8 cellular contexts compared by ENCODE assay signal in the genomic region with DNA sequence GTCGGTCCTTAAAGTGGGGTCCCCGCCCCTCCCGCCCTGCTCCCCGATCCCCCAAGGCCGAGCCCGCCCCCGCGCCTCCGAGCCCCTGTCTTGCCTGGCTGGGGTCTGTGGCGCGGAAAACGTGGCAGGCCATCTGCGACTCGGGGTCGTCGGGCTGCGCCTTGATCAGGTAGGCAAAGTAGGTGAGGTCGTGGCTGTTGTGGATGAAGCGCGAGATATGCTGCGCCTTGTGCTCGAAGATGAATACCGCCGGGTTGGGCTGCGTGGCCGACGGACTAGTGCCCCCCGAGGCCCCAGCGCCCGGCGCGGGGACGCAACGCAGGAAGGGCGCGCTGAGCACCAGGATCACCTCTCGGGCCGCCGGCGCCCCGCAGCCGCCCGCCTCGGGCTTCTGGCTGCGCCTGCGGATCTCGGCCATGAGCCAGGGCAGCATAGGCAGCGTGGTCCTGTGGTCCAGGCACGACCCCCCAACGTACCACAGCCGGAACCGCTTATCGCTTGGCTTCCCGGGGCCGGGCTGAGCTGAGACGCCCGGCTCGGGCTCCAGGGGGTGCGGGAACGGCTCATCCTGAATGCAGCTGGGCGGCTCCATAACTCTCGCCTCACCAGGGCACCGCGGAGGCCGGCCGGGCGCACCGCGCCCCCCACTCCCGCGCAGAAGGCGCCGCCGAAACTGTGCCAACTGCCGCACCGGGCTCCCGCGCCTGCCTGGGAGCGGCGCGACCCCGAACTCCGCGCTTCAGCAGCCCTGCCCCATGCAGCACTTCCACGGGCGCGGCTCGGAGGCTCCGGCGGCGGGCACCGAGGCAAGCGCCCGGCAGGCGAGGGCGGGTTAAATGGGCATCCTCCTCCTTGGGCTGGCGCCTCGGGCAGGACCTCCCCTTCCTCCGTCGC. TPM values are rescaled to one million over a fixed set of nuclear protein-coding genes. Genes with fewer than 3 reads are reported as not detected.
DNase-seq lines count a peak whose midpoint lies in the region; ATAC-seq and TF ChIP-seq lines count a peak whose summit lies in the region.

No MANE protein-coding gene starts in this region.

- TF ChIP-seq CTCF in GM10266 (IDR thresholded peaks at IDR 0.05; ENCODE audit: control insufficient read depth, insufficient read depth, low read depth, missing control alignments): no peak
- no peak for TF ChIP-seq CTCF in WERI-Rb-1 (IDR thresholded peaks at IDR 0.05; ENCODE audit: low read depth, low read length)
- no peak for TF ChIP-seq CTCF in testis (IDR thresholded peaks at IDR 0.05)

- H3K4me1 ChIP-seq in ectodermal cell (ENCODE audit: control insufficient read depth, insufficient read depth, low read length) (peaks cover 8% of the 10 kb centered on the region), mesendoderm (ENCODE audit: control insufficient read depth, low read depth, low read length) (no peaks in the 10 kb centered on the region), testis (no peaks in the 10 kb centered on the region)

- ATAC-seq in GM21717 (IDR thresholded peaks at IDR 0.05; ENCODE audit: unreplicated experiment): peak; percentile 24

- H3K9me3 ChIP-seq in WERI-Rb-1 (ENCODE audit: severe bottlenecking) (no peaks in the 10 kb centered on the region), ectodermal cell (ENCODE audit: control insufficient read depth, low read length) (no peaks in the 10 kb centered on the region), testis (no peaks in the 10 kb centered on the region)

- WGBS in ectodermal cell, 2 experiments: 0% methylated on average over 100 of the region's 100 CpGs
- no CpG with 5 or more reads among the region's 100 CpGs for WGBS in mesendoderm (ENCODE audit: extremely low coverage, insufficient coverage, low lambda C conversion rate)
- WGBS in testis, 2 donors: 0% methylated on average over 89 of the region's 100 CpGs; no CpG with 5 or more reads in 1 of the 2 donors

- H3K36me3 ChIP-seq in WERI-Rb-1: no peaks in the 10 kb centered on the region
- no peaks in the 10 kb centered on the region for H3K36me3 ChIP-seq in ectodermal cell (ENCODE audit: control insufficient read depth, insufficient read depth, low read length)
- no peaks in the 10 kb centered on the region for H3K36me3 ChIP-seq in mesendoderm (ENCODE audit: control insufficient read depth, insufficient read depth, low read length)
- no peaks in the 10 kb centered on the region for H3K36me3 ChIP-seq in testis (ENCODE audit: low read depth, missing control alignments)

- peak overlapping the region; percentile 65 for H3K4me2 ChIP-seq in mesendoderm (ENCODE audit: low read length)

- H3K27ac ChIP-seq in WERI-Rb-1 (peak overlapping the region; percentile 68), ectodermal cell (ENCODE audit: insufficient read depth, low read depth, low read length, poor library complexity, severe bottlenecking) (no peak overlapping the region), mesendoderm (ENCODE audit: low read depth, low read length) (peak overlapping the region; percentile 88), testis (peak overlapping the region; percentile 82 to 83)

- peak overlapping the region; percentile 22 for H3K4ac ChIP-seq in mesendoderm (ENCODE audit: low read depth, low read length)

- H2BK120ac ChIP-seq in mesendoderm (ENCODE audit: low read depth, low read length): no peak overlapping the region

- DNase-seq in GM10266 (ENCODE audit: extremely low spot score): peak; percentile 41
- DNase-seq in HuH-7.5 (ENCODE audit: low spot score): peak; percentile 28
- peak; percentile 12 for DNase-seq in WERI-Rb-1
- DNase-seq in mesendoderm: peak; percentile 59
- DNase-seq in testis: peak; percentile 34
- no peak for DNase-seq in COLO829 (ENCODE audit: low spot score)

- peak overlapping the region; percentile 74 for H3K4me3 ChIP-seq in WERI-Rb-1 (ENCODE audit: low read depth, low read length)
- peak overlapping the region; percentile 83 for H3K4me3 ChIP-seq in ectodermal cell (ENCODE audit: insufficient read depth, low read depth, low read length)
- peak overlapping the region; percentile 23 for H3K4me3 ChIP-seq in mesendoderm (ENCODE audit: low read length)
- H3K4me3 ChIP-seq in testis: peak overlapping the region; percentile 81 to 92

- H3K79me1 ChIP-seq in mesendoderm (ENCODE audit: low read length): peaks cover 2% of the 10 kb centered on the region

- no peak for TF ChIP-seq POLR2A in testis (IDR thresholded peaks at IDR 0.05)

- no peak overlapping the region for H4K8ac ChIP-seq in mesendoderm (ENCODE audit: low read depth, low read length)

- H2BK15ac ChIP-seq in mesendoderm (replicated peaks; ENCODE audit: low read depth): no peak overlapping the region

- no peak overlapping the region for H2AK5ac ChIP-seq in mesendoderm (ENCODE audit: low read length)

- intact Hi-C loops in testis (cut with DNase I; ENCODE audit: low total_unique reads): no loop called here

- H3K9ac ChIP-seq in mesendoderm (ENCODE audit: low read length): peak overlapping the region; percentile 66

- H2BK5ac ChIP-seq in mesendoderm (ENCODE audit: low read length): no peak overlapping the region

- H3K79me2 ChIP-seq in mesendoderm (ENCODE audit: control insufficient read depth, insufficient read depth, low read length): peaks cover 1% of the 10 kb centered on the region

- H3K18ac ChIP-seq in mesendoderm (ENCODE audit: low read length): peak overlapping the region; percentile 65

- H3K56ac ChIP-seq in mesendoderm (ENCODE audit: low read length): peak overlapping the region; percentile 85

- H3K27me3 ChIP-seq in WERI-Rb-1 (ENCODE audit: insufficient read depth, low read depth, severe bottlenecking): no peaks in the 10 kb centered on the region
- no peaks in the 10 kb centered on the region for H3K27me3 ChIP-seq in ectodermal cell (ENCODE audit: control insufficient read depth, insufficient read depth, low read length, poor library complexity, severe bottlenecking)
- H3K27me3 ChIP-seq in mesendoderm (ENCODE audit: insufficient read depth, low read length, poor library complexity): no peaks in the 10 kb centered on the region
- no peaks in the 10 kb centered on the region for H3K27me3 ChIP-seq in testis

- no peak overlapping the region for H3K23ac ChIP-seq in mesendoderm (ENCODE audit: low read length)

- H4K5ac ChIP-seq in mesendoderm (ENCODE audit: low read length): no peak overlapping the region

RNA-seq across cellular contexts. Expression of a gene that starts 0.5 kb away (rescaled TPM):
- 20.5 TPM for polyA plus RNA-seq in ectodermal cell (2013, experiment 1 of 4)
- 16.2 TPM for polyA plus RNA-seq in ectodermal cell (2013, experiment 2 of 4)
- 16.1 TPM for polyA plus RNA-seq in ectodermal cell (2013, experiment 3 of 4)
- 14.4 TPM for polyA plus RNA-seq in ectodermal cell (2013, experiment 4 of 4)
- 18.9 TPM for polyA plus RNA-seq in mesendoderm (2013, experiment 1 of 2)
- polyA plus RNA-seq in mesendoderm (2013, experiment 2 of 2): 17.9 TPM
- 10 to 100 TPM; 20.4 to 23.5 TPM for total RNA-seq in testis
- polyA plus RNA-seq in testis (ENCODE audit: insufficient read depth, low read depth, low replicate concordance): 12.7 TPM

RNA-seq across cellular contexts. Expression of a gene that starts 56.2 kb away (rescaled TPM):
- 186 TPM for polyA plus RNA-seq in ectodermal cell (2013, experiment 1 of 4)
- 197 TPM for polyA plus RNA-seq in ectodermal cell (2013, experiment 2 of 4)
- polyA plus RNA-seq in ectodermal cell (2013, experiment 3 of 4): 236 TPM
- 247 TPM for polyA plus RNA-seq in ectodermal cell (2013, experiment 4 of 4)
- 208 TPM for polyA plus RNA-seq in mesendoderm (2013, experiment 1 of 2)
- polyA plus RNA-seq in mesendoderm (2013, experiment 2 of 2): 207 TPM
- 10 to 100 TPM; 51.3 to 60.4 TPM for total RNA-seq in testis
- 166 TPM for polyA plus RNA-seq in testis (ENCODE audit: insufficient read depth, low read depth, low replicate concordance)

Comparison
In these comparisons a context has a peak if more than half of its experiments do, and no peak if none do; other contexts are left out.
1. H3K4me3 ChIP-seq: peak in every context shown above with its lines; median percentile 86 in testis; 83 in ectodermal cell; 74 in WERI-Rb-1; 23 in mesendoderm.